In genomic region chr12:83196694-83197350, GRCh38 we compare ENCODE assay signal across 19 cellular contexts.
DNase-seq lines count a peak whose midpoint lies in the region; TF ChIP-seq lines count a peak whose summit lies in the region.
"Had no signal": no experiment of that assay in that cellular context is flagged by ENCODE, and none has a peak within 500 bp of the region (broad histone marks: within the 10 kb centered on the region; RNA-seq: fewer than 3 reads in every experiment).

No MANE protein-coding gene starts in this region.

- H3K27me3 ChIP-seq in H9 (ENCODE audit: insufficient read depth, low read length): no peaks in the 10 kb centered on the region
- H3K27me3 ChIP-seq in endodermal cell (ENCODE audit: control insufficient read depth, insufficient read depth, low read length, poor library complexity, severe bottlenecking): no peaks in the 10 kb centered on the region
- no peaks in the 10 kb centered on the region for H3K27me3 ChIP-seq in neural progenitor cell
- no peaks in the 10 kb centered on the region for H3K27me3 ChIP-seq in Caco-2 (replicated peaks; ENCODE audit: control insufficient read depth, insufficient read depth, low read length)
- H3K27me3 ChIP-seq: BE2C had no signal

- intact Hi-C loops in Caco-2 (cut with micrococcal nuclease; ENCODE audit: unreplicated experiment): no loop called here

- no peaks in the 10 kb centered on the region for H3K9me3 ChIP-seq in H9 (ENCODE audit: control insufficient read depth, low read depth, low read length)
- H3K9me3 ChIP-seq in endodermal cell (ENCODE audit: control insufficient read depth, low read length): no peaks in the 10 kb centered on the region
- no peaks in the 10 kb centered on the region for H3K9me3 ChIP-seq in neural progenitor cell (ENCODE audit: low read depth)
- H3K9me3 ChIP-seq in Caco-2: no peaks in the 10 kb centered on the region
- H3K9me3 ChIP-seq: BE2C had no signal

- no peaks in the 10 kb centered on the region for H4K20me1 ChIP-seq in H9 (ENCODE audit: control insufficient read depth, insufficient read depth, insufficient read length)
- H4K20me1 ChIP-seq in neural progenitor cell (ENCODE audit: low read depth): no peaks in the 10 kb centered on the region

- peak overlapping the region in 1 of 2 experiments; percentile 12; a peak in 1 of 5 replicates for H3K4me3 Mint-ChIP-seq in H9
- H3K4me3 Mint-ChIP-seq in endodermal cell: no peak overlapping the region
- H3K4me3 Mint-ChIP-seq in neural progenitor cell: no peak overlapping the region
- H3K4me3 Mint-ChIP-seq in Caco-2 (ENCODE audit: unreplicated experiment): no peak overlapping the region
- H3K4me3 Mint-ChIP-seq: CD4-positive, alpha-beta T cell had no signal

- peak overlapping the region; percentile 94 for H3K27ac ChIP-seq in H9 (ENCODE audit: insufficient read length, low read depth, low read length)
- H3K27ac ChIP-seq in endodermal cell (ENCODE audit: low read depth, low read length): no peak overlapping the region
- peak overlapping the region; percentile 97 for H3K27ac ChIP-seq in neural progenitor cell
- no peak overlapping the region for H3K27ac ChIP-seq in substantia nigra (ENCODE audit: low read depth, low read length, poor library complexity, severe bottlenecking)
- H3K27ac ChIP-seq: C4-2B had no signal

- H3K4me2 ChIP-seq in H9 (ENCODE audit: insufficient read depth, insufficient read length, low read length) (peak overlapping the region; percentile 48), neural progenitor cell (peak overlapping the region; percentile 69)

- H2BK15ac ChIP-seq in H9 (ENCODE audit: low read depth, low read length): no peak overlapping the region

- no peak overlapping the region for H3K23ac ChIP-seq in H9 (ENCODE audit: insufficient read length, low read depth, low read length)

- no peak overlapping the region for H4K8ac ChIP-seq in H9 (replicated peaks; ENCODE audit: insufficient read length, low read depth, low read length)

- H3K9ac ChIP-seq in H9 (ENCODE audit: extremely low read depth, insufficient read length, low read length) (no peak overlapping the region), endodermal cell (ENCODE audit: extremely low read depth, low read length, poor library complexity, severe bottlenecking) (no peak overlapping the region), neural progenitor cell (no peak overlapping the region)

- TF ChIP-seq CTCF in H9 (conservative IDR thresholded peaks at IDR 0.05): no peak
- no peak for TF ChIP-seq CTCF in endodermal cell (conservative IDR thresholded peaks at IDR 0.05)
- TF ChIP-seq CTCF in neural progenitor cell (IDR thresholded peaks at IDR 0.05): no peak
- TF ChIP-seq CTCF in Caco-2 (IDR thresholded peaks at IDR 0.05; ENCODE audit: insufficient read depth in 1 of 2, low read depth in 1 of 2, low read length in 1 of 2, severe bottlenecking in 1 of 2, unreplicated experiment in 1 of 2): no peak

- H3K9me3 Mint-ChIP-seq in H9: peaks cover 2 to 18% of the 10 kb centered on the region in 2 experiments; a peak in 4 of 5 replicates
- peaks cover 14% of the 10 kb centered on the region for H3K9me3 Mint-ChIP-seq in endodermal cell
- H3K9me3 Mint-ChIP-seq in neural progenitor cell: peaks cover 7% of the 10 kb centered on the region
- peaks cover 16% of the 10 kb centered on the region for H3K9me3 Mint-ChIP-seq in Caco-2 (ENCODE audit: unreplicated experiment)
- H3K9me3 Mint-ChIP-seq: CD4-positive, alpha-beta T cell had no signal

- H2BK20ac ChIP-seq in H9 (ENCODE audit: low read depth, low read length, poor library complexity, severe bottlenecking): no peak overlapping the region

- H3K36me3 ChIP-seq in endodermal cell (ENCODE audit: control insufficient read depth, insufficient read depth, low read length) (no peaks in the 10 kb centered on the region), neural progenitor cell (no peaks in the 10 kb centered on the region), Caco-2 (ENCODE audit: control insufficient read depth, insufficient read depth, low read length) (no peaks in the 10 kb centered on the region)
- H3K36me3 ChIP-seq: BE2C had no signal

- H2BK12ac ChIP-seq in H9 (ENCODE audit: insufficient read length, low read depth, low read length): no peak overlapping the region

- no peak overlapping the region for H4K5ac ChIP-seq in H9 (ENCODE audit: insufficient read length, low read depth, low read length)

- no peak overlapping the region for H3K14ac ChIP-seq in H9 (ENCODE audit: insufficient read depth, low read length)

- H3K27ac Mint-ChIP-seq in H9 (peak overlapping the region; percentile 91 to 97 (median 96); a peak in 6 of 7 replicates), endodermal cell (peak overlapping the region; percentile 36), neural progenitor cell (no peak overlapping the region), Caco-2 (ENCODE audit: unreplicated experiment) (no peak overlapping the region)
- H3K27ac Mint-ChIP-seq: CD4-positive, alpha-beta T cell had no signal

- H3K79me2 ChIP-seq in H9 (ENCODE audit: insufficient read depth, low read length): no peaks in the 10 kb centered on the region
- H3K79me2 ChIP-seq in neural progenitor cell (ENCODE audit: low read depth): no peaks in the 10 kb centered on the region

- CTCF ChIA-PET in Caco-2 (lab: Charles Lee): no interaction called here

- H3K4me3 ChIP-seq in endodermal cell (ENCODE audit: low read length) (peak overlapping the region; percentile 3), neural progenitor cell (no peak overlapping the region), Caco-2 (ENCODE audit: low read depth, low read length) (no peak overlapping the region)

- DNase-seq in H9 (no peak), OCI-M1 (lab: John Stamatoyannopoulos, UW) (peak; percentile 84), endodermal cell (no peak), neural progenitor cell (ENCODE audit: low spot score) (no peak), KG1 (lab: John Stamatoyannopoulos, UW) (no peak), Caco-2 (no peak), substantia nigra (lab: John Stamatoyannopoulos, UW) (no peak), HPDE6-E6E7 (ENCODE audit: extremely low spot score) (no peak)
- DNase-seq: ACHN; BE2C; CD4-positive, alpha-beta T cell; DMS153; DMS79; GDM1; HCEC 1CT; IMR-90; Kasumi-1; KBM-7 had no signal

- no peak overlapping the region for H2AK5ac ChIP-seq in H9 (ENCODE audit: insufficient read length, low read length)

- no peak overlapping the region for H3K56ac ChIP-seq in H9 (ENCODE audit: insufficient read length, low read depth, low read length)

- BruUV-seq in Caco-2 (replicated peaks; lab: Mats Ljungman, UMichigan): no TSS peak

- H2AFZ ChIP-seq in H9 (ENCODE audit: low read length): no peak overlapping the region
- peak overlapping the region; percentile 30 for H2AFZ ChIP-seq in neural progenitor cell (replicated peaks)

- H3K4me1 ChIP-seq in H9 (ENCODE audit: insufficient read depth, low read length) (peaks cover 2% of the 10 kb centered on the region), endodermal cell (ENCODE audit: control insufficient read depth, insufficient read depth, low read length) (peaks cover 3% of the 10 kb centered on the region), neural progenitor cell (peaks cover 36% of the 10 kb centered on the region), Caco-2 (no peaks in the 10 kb centered on the region)
- H3K4me1 ChIP-seq: BE2C had no signal

- H3K4me1 Mint-ChIP-seq in H9 (peaks cover 45 to 47% of the 10 kb centered on the region in 2 experiments), endodermal cell (peaks cover 26% of the 10 kb centered on the region), neural progenitor cell (peaks cover 19% of the 10 kb centered on the region), Caco-2 (ENCODE audit: low read depth, unreplicated experiment) (no peaks in the 10 kb centered on the region)

- no peaks in the 10 kb centered on the region for H3K27me3 Mint-ChIP-seq in H9 (ENCODE audit: low read depth)
- peaks cover 1% of the 10 kb centered on the region for H3K27me3 Mint-ChIP-seq in endodermal cell (ENCODE audit: insufficient read depth)
- no peaks in the 10 kb centered on the region for H3K27me3 Mint-ChIP-seq in neural progenitor cell (ENCODE audit: insufficient read depth, low read depth)
- no peaks in the 10 kb centered on the region for H3K27me3 Mint-ChIP-seq in Caco-2 (ENCODE audit: insufficient read depth, unreplicated experiment)
- H3K27me3 Mint-ChIP-seq: CD4-positive, alpha-beta T cell had no signal

- H2BK5ac ChIP-seq in H9 (ENCODE audit: insufficient read length, low read length): no peak overlapping the region

- no peak overlapping the region for H2BK120ac ChIP-seq in H9 (ENCODE audit: low read depth, low read length, poor library complexity, severe bottlenecking)

- POLR2A ChIA-PET in Caco-2 (lab: Charles Lee): no interaction called here

- H3K18ac ChIP-seq in H9 (ENCODE audit: insufficient read length, low read depth, low read length): no peak overlapping the region

- H3F3A ChIP-seq in neural progenitor cell (ENCODE audit: low read depth): peaks cover 52% of the 10 kb centered on the region

- no peak overlapping the region for H3K4ac ChIP-seq in H9 (ENCODE audit: low read depth, low read length)

- H3K79me1 ChIP-seq in H9 (ENCODE audit: insufficient read depth, low read depth, low read length, poor library complexity, severe bottlenecking): no peaks in the 10 kb centered on the region

- H3K23me2 ChIP-seq in H9 (ENCODE audit: insufficient read length, low read depth, low read length, poor library complexity, severe bottlenecking): peaks cover 2% of the 10 kb centered on the region

- H3K36me3 Mint-ChIP-seq in H9 (ENCODE audit: insufficient read depth in 1 of 3, low read depth in 3 of 3): peaks cover 5 to 39% (median 9%) of the 10 kb centered on the region in 3 experiments
- H3K36me3 Mint-ChIP-seq in endodermal cell (ENCODE audit: low read depth): no peaks in the 10 kb centered on the region
- H3K36me3 Mint-ChIP-seq in neural progenitor cell: no peaks in the 10 kb centered on the region
- H3K36me3 Mint-ChIP-seq in Caco-2 (ENCODE audit: insufficient read depth, unreplicated experiment): no peaks in the 10 kb centered on the region

- no CpG with 5 or more reads among the region's 3 CpGs for WGBS in H9 (ENCODE audit: extremely low coverage, insufficient read length, low lambda C conversion rate)
- 93 to 100% methylated on average over 2 to 3 of the region's 3 CpGs for WGBS in endodermal cell (ENCODE audit: insufficient coverage in 1 of 2, insufficient read length in 1 of 2), 2 experiments

- no peak overlapping the region for H3T11ph ChIP-seq in H9 (ENCODE audit: low read length)

- H4K91ac ChIP-seq in H9 (ENCODE audit: insufficient read length, low read depth, low read length): no peak overlapping the region

Comparison
In these comparisons a context has a peak if more than half of its experiments do, and no peak if none do; other contexts are left out.
1. H3K27ac ChIP-seq: peak in H9 (single experiment) and neural progenitor cell (single experiment); none in endodermal cell (single experiment) and substantia nigra (single experiment).
2. H3K27ac Mint-ChIP-seq: peak in H9 (3 of 3) and endodermal cell (single experiment); none in neural progenitor cell (single experiment) and Caco-2 (single experiment).